Comparison of ENCODE assay signal across 14 cellular contexts in the genomic region with DNA sequence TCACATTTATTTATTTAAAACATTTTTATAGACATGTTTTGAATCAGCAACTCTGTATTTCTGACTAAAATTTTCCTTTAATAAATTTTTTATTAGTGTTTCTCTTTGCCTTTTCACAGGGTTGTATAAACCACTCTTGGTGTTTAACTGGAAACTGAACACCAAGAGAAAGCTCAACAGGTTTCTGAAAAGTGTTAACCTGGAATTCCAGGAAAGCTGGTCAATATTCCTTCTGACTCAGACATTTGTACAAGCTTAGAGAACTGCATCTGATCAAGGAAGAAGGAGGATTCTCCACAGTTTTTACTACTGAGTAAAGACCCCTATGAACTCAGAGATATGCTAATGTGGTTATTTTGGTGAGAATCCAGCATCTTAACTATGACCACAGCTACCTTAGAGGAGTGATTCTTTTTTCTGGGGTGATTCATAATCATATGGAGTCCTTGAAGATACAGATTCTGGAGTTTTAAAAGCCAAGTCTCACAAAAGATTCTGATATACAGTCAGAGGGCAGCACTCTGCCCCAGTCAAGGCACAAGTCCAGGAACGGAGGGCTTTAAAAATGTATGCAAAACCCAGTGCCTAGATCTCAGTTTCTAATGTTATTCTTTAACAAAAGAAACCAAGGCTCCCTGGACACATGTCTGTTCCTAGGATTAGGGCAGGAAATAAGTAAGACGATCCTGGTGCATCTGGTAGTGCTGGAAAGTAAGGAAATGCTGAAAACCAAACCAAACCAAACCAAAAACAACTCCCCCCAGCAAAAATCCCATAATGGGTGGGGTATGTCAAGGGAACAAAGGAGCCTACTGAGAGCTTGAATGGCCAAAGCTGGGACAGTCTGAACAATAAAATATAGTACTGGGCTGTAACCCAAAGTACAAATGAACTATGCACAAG.
DNase-seq lines count a peak whose midpoint lies in the region; ATAC-seq and TF ChIP-seq lines count a peak whose summit lies in the region.
"Had no signal": no experiment of that assay in that cellular context is flagged by ENCODE, and none has a peak within 500 bp of the region (broad histone marks: within the 10 kb centered on the region; RNA-seq: fewer than 3 reads in every experiment).

No MANE protein-coding gene starts in this region.

- intact Hi-C loops in gastrocnemius medialis (cut with DNase I; ENCODE audit: low total_unique reads), result no loop called here

- no peak overlapping the region for H2BK5ac ChIP-seq in mesendoderm (ENCODE audit: low read length)

- no peak for TF ChIP-seq CTCF in gastrocnemius medialis (IDR thresholded peaks at IDR 0.05 in 4 of 5, conservative IDR thresholded peaks at IDR 0.05 in 1 of 5)

- H4K5ac ChIP-seq in mesendoderm (ENCODE audit: low read length), result no peak overlapping the region

- no peak for ATAC-seq in gastrocnemius medialis
- ATAC-seq: sciatic nerve had no signal

- TF ChIP-seq POLR2A in gastrocnemius medialis (IDR thresholded peaks at IDR 0.05), result no peak

- no peak overlapping the region for H3K4me2 ChIP-seq in mesendoderm (ENCODE audit: low read length)

- peak overlapping the region; percentile 14 for H2BK120ac ChIP-seq in mesendoderm (ENCODE audit: low read depth, low read length)

- WGBS in mesendoderm (ENCODE audit: extremely low coverage, insufficient coverage, low lambda C conversion rate), result no CpG with 5 or more reads among the region's 2 CpGs

- no peak overlapping the region for H4K8ac ChIP-seq in mesendoderm (ENCODE audit: low read depth, low read length)

- H3K9me3 ChIP-seq in gastrocnemius medialis, result no peaks in the 10 kb centered on the region
- H3K9me3 ChIP-seq: testis had no signal

- H3K27me3 ChIP-seq in mesendoderm (ENCODE audit: insufficient read depth, low read length, poor library complexity), result no peaks in the 10 kb centered on the region
- H3K27me3 ChIP-seq in gastrocnemius medialis, result no peaks in the 10 kb centered on the region
- H3K27me3 ChIP-seq: testis had no signal

- H3K4ac ChIP-seq in mesendoderm (ENCODE audit: low read depth, low read length), result no peak overlapping the region

- peak overlapping the region; percentile 42 for H3K27ac ChIP-seq in cingulate gyrus (ENCODE audit: low read depth, low read length)
- no peak overlapping the region for H3K27ac ChIP-seq in mesendoderm (ENCODE audit: low read depth, low read length)
- no peak overlapping the region for H3K27ac ChIP-seq in gastrocnemius medialis
- H3K27ac ChIP-seq: testis had no signal

- H3K79me1 ChIP-seq in mesendoderm (ENCODE audit: low read length), result no peaks in the 10 kb centered on the region

- no peaks in the 10 kb centered on the region for H3K36me3 ChIP-seq in mesendoderm (ENCODE audit: control insufficient read depth, insufficient read depth, low read length)
- no peaks in the 10 kb centered on the region for H3K36me3 ChIP-seq in gastrocnemius medialis

- H2BK15ac ChIP-seq in mesendoderm (replicated peaks; ENCODE audit: low read depth), result no peak overlapping the region

- H2AK5ac ChIP-seq in mesendoderm (ENCODE audit: low read length), result no peak overlapping the region

- H3K56ac ChIP-seq in mesendoderm (ENCODE audit: low read length), result no peak overlapping the region

- H3K9ac ChIP-seq in mesendoderm (ENCODE audit: low read length), result no peak overlapping the region

- H3K4me1 ChIP-seq in mesendoderm (ENCODE audit: control insufficient read depth, low read depth, low read length) (peaks cover 3% of the 10 kb centered on the region), gastrocnemius medialis (no peaks in the 10 kb centered on the region)
- H3K4me1 ChIP-seq: testis had no signal

- no peak overlapping the region for H3K23ac ChIP-seq in mesendoderm (ENCODE audit: low read length)

- in situ Hi-C loops in gastrocnemius medialis (cut with MboI; ENCODE audit: low sequenced_read_pairs in 4 of 4), result no loop called here

- H3K18ac ChIP-seq in mesendoderm (ENCODE audit: low read length), result no peak overlapping the region

- no peaks in the 10 kb centered on the region for H3K79me2 ChIP-seq in mesendoderm (ENCODE audit: control insufficient read depth, insufficient read depth, low read length)

- DNase-seq in HT1080 (ENCODE audit: low read depth) (peak; percentile 83), mesendoderm (no peak), T1000 (lab: John Stamatoyannopoulos, UW) (no peak), retina (no peak), gastrocnemius medialis (no peak), NCI-H748 treated with DMSO at 0.1 percent for 48 hours (lab: John Stamatoyannopoulos, UW) (no peak)
- DNase-seq: DMS 273 treated with DMSO at 0.1 percent for 48 hours; effector memory CD4-positive, alpha-beta T cell; NCI-H1092 treated with DMSO at 0.1 percent for 48 hours; NCI-H774; Right ventricle myocardium superior; testis had no signal

- H3K4me3 ChIP-seq in mesendoderm (ENCODE audit: low read length) (no peak overlapping the region), gastrocnemius medialis (no peak overlapping the region)
- H3K4me3 ChIP-seq: testis had no signal
